Comparison of ENCODE assay signal across 18 cellular contexts in the genomic region with DNA sequence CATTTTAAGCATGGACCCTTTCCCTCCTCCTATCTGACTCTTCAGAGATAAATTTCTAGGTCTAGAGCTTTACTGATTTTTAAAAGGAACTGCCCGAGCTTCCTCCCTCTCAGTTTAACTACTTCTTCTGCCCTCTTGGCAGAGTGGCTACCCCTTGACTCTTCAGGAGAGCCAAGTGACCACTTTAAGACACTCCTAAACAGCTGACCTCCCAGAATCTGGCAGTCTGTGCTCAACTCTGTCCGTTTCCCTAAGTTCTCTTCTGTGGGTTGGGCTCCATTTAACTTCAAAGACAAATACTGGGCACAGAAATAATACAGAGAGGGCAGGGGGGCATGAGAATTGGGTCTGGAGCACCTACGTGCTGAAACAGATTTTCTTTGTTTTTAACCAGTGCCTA.
DNase-seq lines count a peak whose midpoint lies in the region; ATAC-seq, FAIRE-seq and TF ChIP-seq lines count a peak whose summit lies in the region.
"Had no signal": no experiment of that assay in that cellular context is flagged by ENCODE, and none has a peak within 500 bp of the region (broad histone marks: within the 10 kb centered on the region; RNA-seq: fewer than 3 reads in every experiment).

No MANE protein-coding gene starts in this region.

- no peak overlapping the region for H3K9ac ChIP-seq in astrocyte (ENCODE audit: low read length)
- H3K9ac ChIP-seq: BLaER1 treated with 17β-estradiol and CSF1 and Interleukin-3, amounts not matched to agents 10 nM and 100 nM had no signal

- H3K4me3 ChIP-seq in astrocyte (ENCODE audit: insufficient read depth, low read depth, low read length) (no peak overlapping the region), lower lobe of right lung (no peak overlapping the region)
- H3K4me3 ChIP-seq: BLaER1 treated with 17β-estradiol and CSF1 and Interleukin-3, amounts not matched to agents 10 nM and 100 nM; SJSA1 had no signal

- H4K20me1 ChIP-seq in astrocyte (ENCODE audit: insufficient read depth, low read length): no peaks in the 10 kb centered on the region
- H4K20me1 ChIP-seq: BLaER1 treated with 17β-estradiol and CSF1 and Interleukin-3, amounts not matched to agents 10 nM and 100 nM had no signal

- H3K36me3 Mint-ChIP-seq in astrocyte (ENCODE audit: low read depth, unreplicated experiment): no peaks in the 10 kb centered on the region
- H3K36me3 Mint-ChIP-seq in osteocyte (ENCODE audit: unreplicated experiment): no peaks in the 10 kb centered on the region

- ATAC-seq in lower lobe of right lung (peak; percentile 75 to 79), HG03039 (IDR thresholded peaks at IDR 0.05; ENCODE audit: unreplicated experiment) (no peak), SK-N-SH treated with all-trans-retinoic acid at 6 μM for 48 hours (no peak)

- intact Hi-C loops in lower lobe of right lung (cut with DNase I): no loop called here

- H3K79me2 ChIP-seq in astrocyte (ENCODE audit: insufficient read depth, low read length): no peaks in the 10 kb centered on the region

- H3K27me3 ChIP-seq in astrocyte (ENCODE audit: insufficient read depth, low read length) (no peaks in the 10 kb centered on the region), lower lobe of right lung (ENCODE audit: low read depth) (no peaks in the 10 kb centered on the region)
- H3K27me3 ChIP-seq: BLaER1 treated with 17β-estradiol and CSF1 and Interleukin-3, amounts not matched to agents 10 nM and 100 nM; SJSA1 had no signal

- H2AFZ ChIP-seq in astrocyte (ENCODE audit: low read depth, low read length): peak overlapping the region; percentile 28

- H3K4me1 Mint-ChIP-seq in astrocyte (ENCODE audit: low read depth, unreplicated experiment): peaks cover 43% of the 10 kb centered on the region
- H3K4me1 Mint-ChIP-seq in osteocyte (ENCODE audit: unreplicated experiment): peaks cover 55% of the 10 kb centered on the region

- FAIRE-seq in astrocyte (lab: Jason Lieb, UNC): no peak
- FAIRE-seq: A204.1, GM12892 had no signal

- DNase-seq in DMS79 treated with DMSO at 0.1 percent for 48 hours (lab: John Stamatoyannopoulos, UW) (peak; percentile 3), astrocyte (ENCODE audit: low read depth) (no peak), lower lobe of right lung (no peak), osteocyte (ENCODE audit: extremely low spot score, unreplicated experiment) (no peak), foreskin melanocyte (no peak), NCI-H146 treated with DMSO at 0.1 percent for 48 hours (lab: John Stamatoyannopoulos, UW; ENCODE audit: unreplicated experiment) (no peak)
- DNase-seq: GF-D8, HCEC 1CT, KBM-7, NCI-H1436, NCI-H2081, NCI-H774 had no signal

- H3K27ac Mint-ChIP-seq in astrocyte (ENCODE audit: unreplicated experiment) (peak overlapping the region; percentile 93), osteocyte (ENCODE audit: unreplicated experiment) (peak overlapping the region; percentile 58)

- no peak for TF ChIP-seq CTCF in astrocyte (IDR thresholded peaks at IDR 0.05; ENCODE audit: insufficient read depth, low read depth, low read length)
- no peak for TF ChIP-seq CTCF in lower lobe of right lung (IDR thresholded peaks at IDR 0.05)
- no peak for TF ChIP-seq CTCF in osteocyte (IDR thresholded peaks at IDR 0.05)

- H3K4me2 ChIP-seq in astrocyte (ENCODE audit: low read length): no peak overlapping the region

- no peaks in the 10 kb centered on the region for H3K9me3 Mint-ChIP-seq in astrocyte (ENCODE audit: unreplicated experiment)
- H3K9me3 Mint-ChIP-seq in osteocyte (ENCODE audit: unreplicated experiment): no peaks in the 10 kb centered on the region

- H3K27ac ChIP-seq in astrocyte (ENCODE audit: low read depth, low read length): no peak overlapping the region
- no peak overlapping the region for H3K27ac ChIP-seq in lower lobe of right lung
- H3K27ac ChIP-seq: BLaER1 treated with 17β-estradiol and CSF1 and Interleukin-3, amounts not matched to agents 10 nM and 100 nM had no signal

- H3K9me3 ChIP-seq in astrocyte (ENCODE audit: insufficient read depth, low read depth, low read length) (no peaks in the 10 kb centered on the region), lower lobe of right lung (no peaks in the 10 kb centered on the region)
- H3K9me3 ChIP-seq: BLaER1 treated with 17β-estradiol and CSF1 and Interleukin-3, amounts not matched to agents 10 nM and 100 nM; SJSA1 had no signal

- H3K27me3 Mint-ChIP-seq in astrocyte (ENCODE audit: low read depth, unreplicated experiment): no peaks in the 10 kb centered on the region
- H3K27me3 Mint-ChIP-seq in osteocyte (ENCODE audit: unreplicated experiment): no peaks in the 10 kb centered on the region

- H3K36me3 ChIP-seq in astrocyte (ENCODE audit: insufficient read depth, low read length): no peaks in the 10 kb centered on the region
- H3K36me3 ChIP-seq in lower lobe of right lung: no peaks in the 10 kb centered on the region
- H3K36me3 ChIP-seq: BLaER1 treated with 17β-estradiol and CSF1 and Interleukin-3, amounts not matched to agents 10 nM and 100 nM; SJSA1 had no signal

- H3K4me3 Mint-ChIP-seq in astrocyte (ENCODE audit: unreplicated experiment): peak overlapping the region; percentile 30
- H3K4me3 Mint-ChIP-seq in osteocyte (ENCODE audit: unreplicated experiment): no peak overlapping the region

- peaks cover 12% of the 10 kb centered on the region for H3K4me1 ChIP-seq in astrocyte (ENCODE audit: insufficient read depth, low read length)
- no peaks in the 10 kb centered on the region for H3K4me1 ChIP-seq in lower lobe of right lung

TF ChIP-seq in SK-N-SH treated with all-trans-retinoic acid at 6 μM for 48 hours, 23 proteins besides CTCF, POLR2A, EP300 and RAD21:
- TF ChIP-seq CSRNP3 (CRISPR knock-in tag; IDR thresholded peaks at IDR 0.05) (no peak), SNAI2 (CRISPR knock-in tag; IDR thresholded peaks at IDR 0.05) (no peak), GLIS3 (CRISPR knock-in tag; IDR thresholded peaks at IDR 0.05) (no peak), ARNTL (CRISPR knock-in tag; IDR thresholded peaks at IDR 0.05; ENCODE audit: borderline replicate concordance, low read depth) (no peak), PPARA (CRISPR knock-in tag; IDR thresholded peaks at IDR 0.05; ENCODE audit: borderline replicate concordance) (no peak), ESRRG (CRISPR knock-in tag; IDR thresholded peaks at IDR 0.05) (no peak)

Comparison
In these comparisons a context has a peak if more than half of its experiments do, and no peak if none do; other contexts are left out.
1. ATAC-seq: peak in lower lobe of right lung (2 of 2); none in HG03039 (single experiment) and SK-N-SH treated with all-trans-retinoic acid at 6 μM for 48 hours (single experiment).